9 cellular contexts compared by ENCODE assay signal in genomic region chr1:248822148-248823032, GRCh38. TPM values are rescaled to one million over a fixed set of nuclear protein-coding genes. Genes with fewer than 3 reads are reported as not detected.
DNase-seq lines count a peak whose midpoint lies in the region; ATAC-seq and TF ChIP-seq lines count a peak whose summit lies in the region.
"Had no signal": no experiment of that assay in that cellular context is flagged by ENCODE, and none has a peak within 500 bp of the region (broad histone marks: within the 10 kb centered on the region; RNA-seq: fewer than 3 reads in every experiment).

No MANE protein-coding gene starts in this region.

- H3K4me1 Mint-ChIP-seq in activated naive CD8-positive, alpha-beta T cell treated with anti-CD3 and anti-CD28 coated beads, Interleukin-2, amount 50 U/mL, for 24 hours = peaks cover 73% of the 10 kb centered on the region
- peaks cover 55 to 83% of the 10 kb centered on the region in 2 donors for H3K4me1 Mint-ChIP-seq in natural killer cell
- peaks cover 88% of the 10 kb centered on the region for H3K4me1 Mint-ChIP-seq in stimulated activated effector memory CD8-positive, alpha-beta T cell treated with anti-CD3 and anti-CD28 coated beads, Interleukin-12 subunit alpha, Interleukin-12 subunit beta, amount 100 ng/mL, for 72 hours

- no peak for DNase-seq in activated naive CD8-positive, alpha-beta T cell treated with anti-CD3 and anti-CD28 coated beads, Interleukin-2, amount 50 U/mL, for 24 hours
- DNase-seq in natural killer cell = no peak
- DNase-seq in stimulated activated effector memory CD8-positive, alpha-beta T cell treated with anti-CD3 and anti-CD28 coated beads, Interleukin-12 subunit alpha, Interleukin-12 subunit beta, amount 100 ng/mL, for 72 hours (ENCODE audit: low spot score in 2 of 2) = no peak
- DNase-seq in caudate nucleus (lab: John Stamatoyannopoulos, UW) = no peak
- DNase-seq in GM19238 (ENCODE audit: insufficient read length, low spot score) = no peak
- no peak for DNase-seq in NCI-H1930 (lab: John Stamatoyannopoulos, UW)

- H3K27me3 Mint-ChIP-seq in activated naive CD8-positive, alpha-beta T cell treated with anti-CD3 and anti-CD28 coated beads, Interleukin-2, amount 50 U/mL, for 24 hours = no peaks in the 10 kb centered on the region
- no peaks in the 10 kb centered on the region for H3K27me3 Mint-ChIP-seq in natural killer cell (ENCODE audit: low read depth in 2 of 2)

- ATAC-seq in HG03159 (IDR thresholded peaks at IDR 0.05; ENCODE audit: unreplicated experiment) = peak; percentile 23
- ATAC-seq in activated naive CD8-positive, alpha-beta T cell treated with anti-CD3 and anti-CD28 coated beads, Interleukin-2, amount 50 U/mL, for 24 hours = no peak
- no peak for ATAC-seq in natural killer cell
- no peak for ATAC-seq in stimulated activated effector memory CD8-positive, alpha-beta T cell treated with anti-CD3 and anti-CD28 coated beads, Interleukin-12 subunit alpha, Interleukin-12 subunit beta, amount 100 ng/mL, for 72 hours
- ATAC-seq: activated naive CD4-positive, alpha-beta T cell treated with anti-CD3 and anti-CD28 coated beads, Interleukin-2, amount 50 U/mL, for 72 hours had no signal

- H3K4me3 Mint-ChIP-seq in activated naive CD8-positive, alpha-beta T cell treated with anti-CD3 and anti-CD28 coated beads, Interleukin-2, amount 50 U/mL, for 24 hours = no peak overlapping the region
- H3K4me3 Mint-ChIP-seq in natural killer cell = peak overlapping the region; percentile 52
- no peak overlapping the region for H3K4me3 Mint-ChIP-seq in stimulated activated effector memory CD8-positive, alpha-beta T cell treated with anti-CD3 and anti-CD28 coated beads, Interleukin-12 subunit alpha, Interleukin-12 subunit beta, amount 100 ng/mL, for 72 hours

- TF ChIP-seq CTCF in GM12875 (IDR thresholded peaks at IDR 0.05; ENCODE audit: borderline replicate concordance, insufficient read depth, low read depth, low read length) (no peak), natural killer cell (IDR thresholded peaks at IDR 0.05) (no peak)

- intact Hi-C loops in natural killer cell (cut with micrococcal nuclease) = no loop called here

- peak overlapping the region; percentile 39 for H3K27ac Mint-ChIP-seq in activated naive CD8-positive, alpha-beta T cell treated with anti-CD3 and anti-CD28 coated beads, Interleukin-2, amount 50 U/mL, for 24 hours
- H3K27ac Mint-ChIP-seq in natural killer cell = peak overlapping the region in 1 of 2 donors; percentile 33
- no peak overlapping the region for H3K27ac Mint-ChIP-seq in stimulated activated effector memory CD8-positive, alpha-beta T cell treated with anti-CD3 and anti-CD28 coated beads, Interleukin-12 subunit alpha, Interleukin-12 subunit beta, amount 100 ng/mL, for 72 hours
- H3K27ac Mint-ChIP-seq: activated naive CD4-positive, alpha-beta T cell treated with anti-CD3 and anti-CD28 coated beads, Interleukin-2, amount 50 U/mL, for 72 hours had no signal

- no peak overlapping the region for H3K27ac ChIP-seq in caudate nucleus (ENCODE audit: low read depth, low read length)

- H3K36me3 Mint-ChIP-seq in activated naive CD8-positive, alpha-beta T cell treated with anti-CD3 and anti-CD28 coated beads, Interleukin-2, amount 50 U/mL, for 24 hours (ENCODE audit: low read depth) = peaks cover 20% of the 10 kb centered on the region
- no peaks in the 10 kb centered on the region for H3K36me3 Mint-ChIP-seq in natural killer cell
- H3K36me3 Mint-ChIP-seq in stimulated activated effector memory CD8-positive, alpha-beta T cell treated with anti-CD3 and anti-CD28 coated beads, Interleukin-12 subunit alpha, Interleukin-12 subunit beta, amount 100 ng/mL, for 72 hours = peaks cover 57% of the 10 kb centered on the region

- no peaks in the 10 kb centered on the region for H3K9me3 Mint-ChIP-seq in activated naive CD8-positive, alpha-beta T cell treated with anti-CD3 and anti-CD28 coated beads, Interleukin-2, amount 50 U/mL, for 24 hours
- no peaks in the 10 kb centered on the region for H3K9me3 Mint-ChIP-seq in natural killer cell
- no peaks in the 10 kb centered on the region for H3K9me3 Mint-ChIP-seq in stimulated activated effector memory CD8-positive, alpha-beta T cell treated with anti-CD3 and anti-CD28 coated beads, Interleukin-12 subunit alpha, Interleukin-12 subunit beta, amount 100 ng/mL, for 72 hours
- H3K9me3 Mint-ChIP-seq: activated naive CD4-positive, alpha-beta T cell treated with anti-CD3 and anti-CD28 coated beads, Interleukin-2, amount 50 U/mL, for 72 hours had no signal

- peak overlapping the region; percentile 30 for H3K4me3 ChIP-seq in GM12875 (ENCODE audit: low read depth, low read length)

RNA-seq across cellular contexts. Expression of gene SH3BP5L, which starts 3.3 kb away (rescaled TPM):
- 10 to 100 TPM; 19.0 to 27.5 (median 22.9) TPM for total RNA-seq in natural killer cell

RNA-seq across cellular contexts. Expression of gene ZNF672, which starts 15.6 kb away (rescaled TPM):
- 10 to 100 TPM; 29.0 to 41.8 (median 38.7) TPM for total RNA-seq in natural killer cell

RNA-seq across cellular contexts. Expression of gene ZNF692, which starts 36.5 kb away (rescaled TPM):
- total RNA-seq in natural killer cell = 10 to 100 TPM; 50.4 to 58.7 (median 52.3) TPM
